Comparison of ENCODE assay signal across 1 cellular context in the genomic region with DNA sequence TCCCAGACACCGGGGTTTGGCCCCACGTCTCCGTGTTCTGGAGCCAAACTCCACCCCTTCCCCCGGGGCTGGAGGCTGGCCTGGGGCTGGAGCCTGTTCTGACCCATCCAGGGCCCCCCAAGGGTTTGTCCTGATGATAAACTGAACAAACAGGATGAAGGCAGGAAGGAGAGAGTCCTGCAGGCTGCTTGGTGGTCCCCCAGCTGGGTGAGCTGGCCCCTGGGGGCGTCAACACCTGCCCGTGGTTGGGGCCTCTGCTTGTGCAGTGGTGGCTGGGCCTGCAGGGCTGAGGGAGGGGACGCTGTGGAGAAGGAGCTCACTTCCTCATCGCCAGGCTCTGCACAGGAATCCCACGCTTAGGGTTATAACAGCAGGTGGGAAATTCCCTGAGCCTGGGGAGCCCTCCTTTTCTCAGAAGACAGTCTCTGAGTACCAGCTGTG.
TF ChIP-seq lines count a peak whose summit lies in the region.

No MANE protein-coding gene starts in this region.

TF ChIP-seq in GM12878, 131 proteins besides CTCF, POLR2A, EP300 and RAD21 (continues in another document):
- no peak for TF ChIP-seq POLR2AphosphoS2 (IDR thresholded peaks at IDR 0.05; ENCODE audit: low read depth, low read length)
- TF ChIP-seq, protein P1, sequence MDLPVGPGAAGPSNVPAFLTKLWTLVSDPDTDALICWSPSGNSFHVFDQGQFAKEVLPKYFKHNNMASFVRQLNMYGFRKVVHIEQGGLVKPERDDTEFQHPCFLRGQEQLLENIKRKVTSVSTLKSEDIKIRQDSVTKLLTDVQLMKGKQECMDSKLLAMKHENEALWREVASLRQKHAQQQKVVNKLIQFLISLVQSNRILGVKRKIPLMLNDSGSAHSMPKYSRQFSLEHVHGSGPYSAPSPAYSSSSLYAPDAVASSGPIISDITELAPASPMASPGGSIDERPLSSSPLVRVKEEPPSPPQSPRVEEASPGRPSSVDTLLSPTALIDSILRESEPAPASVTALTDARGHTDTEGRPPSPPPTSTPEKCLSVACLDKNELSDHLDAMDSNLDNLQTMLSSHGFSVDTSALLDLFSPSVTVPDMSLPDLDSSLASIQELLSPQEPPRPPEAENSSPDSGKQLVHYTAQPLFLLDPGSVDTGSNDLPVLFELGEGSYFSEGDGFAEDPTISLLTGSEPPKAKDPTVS (IDR thresholded peaks at IDR 0.05; ENCODE audit: low read depth, low read length), result no peak
- no peak for TF ChIP-seq NFYA (IDR thresholded peaks at IDR 0.05; ENCODE audit: borderline replicate concordance, low read depth, low read length)
- TF ChIP-seq, protein P2, sequence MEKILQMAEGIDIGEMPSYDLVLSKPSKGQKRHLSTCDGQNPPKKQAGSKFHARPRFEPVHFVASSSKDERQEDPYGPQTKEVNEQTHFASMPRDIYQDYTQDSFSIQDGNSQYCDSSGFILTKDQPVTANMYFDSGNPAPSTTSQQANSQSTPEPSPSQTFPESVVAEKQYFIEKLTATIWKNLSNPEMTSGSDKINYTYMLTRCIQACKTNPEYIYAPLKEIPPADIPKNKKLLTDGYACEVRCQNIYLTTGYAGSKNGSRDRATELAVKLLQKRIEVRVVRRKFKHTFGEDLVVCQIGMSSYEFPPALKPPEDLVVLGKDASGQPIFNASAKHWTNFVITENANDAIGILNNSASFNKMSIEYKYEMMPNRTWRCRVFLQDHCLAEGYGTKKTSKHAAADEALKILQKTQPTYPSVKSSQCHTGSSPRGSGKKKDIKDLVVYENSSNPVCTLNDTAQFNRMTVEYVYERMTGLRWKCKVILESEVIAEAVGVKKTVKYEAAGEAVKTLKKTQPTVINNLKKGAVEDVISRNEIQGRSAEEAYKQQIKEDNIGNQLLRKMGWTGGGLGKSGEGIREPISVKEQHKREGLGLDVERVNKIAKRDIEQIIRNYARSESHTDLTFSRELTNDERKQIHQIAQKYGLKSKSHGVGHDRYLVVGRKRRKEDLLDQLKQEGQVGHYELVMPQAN (conservative IDR thresholded peaks at IDR 0.05), result peak; percentile 46
- TF ChIP-seq, protein P3, sequence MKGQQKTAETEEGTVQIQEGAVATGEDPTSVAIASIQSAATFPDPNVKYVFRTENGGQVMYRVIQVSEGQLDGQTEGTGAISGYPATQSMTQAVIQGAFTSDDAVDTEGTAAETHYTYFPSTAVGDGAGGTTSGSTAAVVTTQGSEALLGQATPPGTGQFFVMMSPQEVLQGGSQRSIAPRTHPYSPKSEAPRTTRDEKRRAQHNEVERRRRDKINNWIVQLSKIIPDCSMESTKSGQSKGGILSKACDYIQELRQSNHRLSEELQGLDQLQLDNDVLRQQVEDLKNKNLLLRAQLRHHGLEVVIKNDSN (IDR thresholded peaks at IDR 0.05; ENCODE audit: borderline replicate concordance, extremely low read length, insufficient read depth, low read depth, low read length), result no peak
- peak; percentile 19; the same call in 1 of the 2 replicates for TF ChIP-seq BACH1 (IDR thresholded peaks at IDR 0.05; ENCODE audit: borderline replicate concordance)
- TF ChIP-seq LARP7 (IDR thresholded peaks at IDR 0.05), result peak; percentile 71
- TF ChIP-seq, protein P4, sequence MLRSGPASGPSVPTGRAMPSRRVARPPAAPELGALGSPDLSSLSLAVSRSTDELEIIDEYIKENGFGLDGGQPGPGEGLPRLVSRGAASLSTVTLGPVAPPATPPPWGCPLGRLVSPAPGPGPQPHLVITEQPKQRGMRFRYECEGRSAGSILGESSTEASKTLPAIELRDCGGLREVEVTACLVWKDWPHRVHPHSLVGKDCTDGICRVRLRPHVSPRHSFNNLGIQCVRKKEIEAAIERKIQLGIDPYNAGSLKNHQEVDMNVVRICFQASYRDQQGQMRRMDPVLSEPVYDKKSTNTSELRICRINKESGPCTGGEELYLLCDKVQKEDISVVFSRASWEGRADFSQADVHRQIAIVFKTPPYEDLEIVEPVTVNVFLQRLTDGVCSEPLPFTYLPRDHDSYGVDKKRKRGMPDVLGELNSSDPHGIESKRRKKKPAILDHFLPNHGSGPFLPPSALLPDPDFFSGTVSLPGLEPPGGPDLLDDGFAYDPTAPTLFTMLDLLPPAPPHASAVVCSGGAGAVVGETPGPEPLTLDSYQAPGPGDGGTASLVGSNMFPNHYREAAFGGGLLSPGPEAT (IDR thresholded peaks at IDR 0.05; ENCODE audit: low read depth), result no peak; the same call in 1 of the 2 replicates
- TF ChIP-seq DPF2 (IDR thresholded peaks at IDR 0.05), result peak; percentile 56
- no peak for TF ChIP-seq HCFC1 (IDR thresholded peaks at IDR 0.05; ENCODE audit: low read length)
- no peak for TF ChIP-seq CBX3 (IDR thresholded peaks at IDR 0.05; ENCODE audit: borderline replicate concordance, low read depth)
- no peak for TF ChIP-seq STAT1 (conservative IDR thresholded peaks at IDR 0.05)
- no peak for TF ChIP-seq SUZ12 (IDR thresholded peaks at IDR 0.05; ENCODE audit: unreplicated experiment)
- TF ChIP-seq MEF2B (IDR thresholded peaks at IDR 0.05; ENCODE audit: partially characterized antibody, poor library complexity, severe bottlenecking), result peak; percentile 52
- no peak for TF ChIP-seq SMAD5 (IDR thresholded peaks at IDR 0.05; ENCODE audit: low read depth)
- TF ChIP-seq, protein P5, sequence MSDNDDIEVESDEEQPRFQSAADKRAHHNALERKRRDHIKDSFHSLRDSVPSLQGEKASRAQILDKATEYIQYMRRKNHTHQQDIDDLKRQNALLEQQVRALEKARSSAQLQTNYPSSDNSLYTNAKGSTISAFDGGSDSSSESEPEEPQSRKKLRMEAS (IDR thresholded peaks at IDR 0.05; ENCODE audit: low read depth, low read length), result no peak; the same call in 1 of the 2 replicates
- TF ChIP-seq, protein P6, sequence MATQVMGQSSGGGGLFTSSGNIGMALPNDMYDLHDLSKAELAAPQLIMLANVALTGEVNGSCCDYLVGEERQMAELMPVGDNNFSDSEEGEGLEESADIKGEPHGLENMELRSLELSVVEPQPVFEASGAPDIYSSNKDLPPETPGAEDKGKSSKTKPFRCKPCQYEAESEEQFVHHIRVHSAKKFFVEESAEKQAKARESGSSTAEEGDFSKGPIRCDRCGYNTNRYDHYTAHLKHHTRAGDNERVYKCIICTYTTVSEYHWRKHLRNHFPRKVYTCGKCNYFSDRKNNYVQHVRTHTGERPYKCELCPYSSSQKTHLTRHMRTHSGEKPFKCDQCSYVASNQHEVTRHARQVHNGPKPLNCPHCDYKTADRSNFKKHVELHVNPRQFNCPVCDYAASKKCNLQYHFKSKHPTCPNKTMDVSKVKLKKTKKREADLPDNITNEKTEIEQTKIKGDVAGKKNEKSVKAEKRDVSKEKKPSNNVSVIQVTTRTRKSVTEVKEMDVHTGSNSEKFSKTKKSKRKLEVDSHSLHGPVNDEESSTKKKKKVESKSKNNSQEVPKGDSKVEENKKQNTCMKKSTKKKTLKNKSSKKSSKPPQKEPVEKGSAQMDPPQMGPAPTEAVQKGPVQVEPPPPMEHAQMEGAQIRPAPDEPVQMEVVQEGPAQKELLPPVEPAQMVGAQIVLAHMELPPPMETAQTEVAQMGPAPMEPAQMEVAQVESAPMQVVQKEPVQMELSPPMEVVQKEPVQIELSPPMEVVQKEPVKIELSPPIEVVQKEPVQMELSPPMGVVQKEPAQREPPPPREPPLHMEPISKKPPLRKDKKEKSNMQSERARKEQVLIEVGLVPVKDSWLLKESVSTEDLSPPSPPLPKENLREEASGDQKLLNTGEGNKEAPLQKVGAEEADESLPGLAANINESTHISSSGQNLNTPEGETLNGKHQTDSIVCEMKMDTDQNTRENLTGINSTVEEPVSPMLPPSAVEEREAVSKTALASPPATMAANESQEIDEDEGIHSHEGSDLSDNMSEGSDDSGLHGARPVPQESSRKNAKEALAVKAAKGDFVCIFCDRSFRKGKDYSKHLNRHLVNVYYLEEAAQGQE (IDR thresholded peaks at IDR 0.05; ENCODE audit: low read depth, low read length), result no peak
- no peak for TF ChIP-seq CREB1 (IDR thresholded peaks at IDR 0.05; ENCODE audit: low read depth)
- no peak for TF ChIP-seq BCL11A (IDR thresholded peaks at IDR 0.05; ENCODE audit: low read depth, low read length)
- TF ChIP-seq STAT3 (IDR thresholded peaks at IDR 0.05; ENCODE audit: low read depth, low read length), result no peak
- no peak for TF ChIP-seq TAF1 (IDR thresholded peaks at IDR 0.05; ENCODE audit: borderline replicate concordance, low read depth, low read length)
- TF ChIP-seq ESRRA (IDR thresholded peaks at IDR 0.05; ENCODE audit: low read length), result no peak
- no peak for TF ChIP-seq JUNB (IDR thresholded peaks at IDR 0.05)
- peak; percentile 38 to 70; a peak in 3 of 4 replicates for TF ChIP-seq BHLHE40 (IDR thresholded peaks at IDR 0.05; ENCODE audit: borderline replicate concordance in 1 of 2, low read depth in 2 of 2, low read length in 1 of 2)
- TF ChIP-seq KLF5 (IDR thresholded peaks at IDR 0.05; ENCODE audit: partially characterized antibody), result no peak
- TF ChIP-seq RB1 (IDR thresholded peaks at IDR 0.05; ENCODE audit: borderline replicate concordance), result 0 out of 2 replicates have a peak, but pooled peaks have one; percentile 32
- TF ChIP-seq, protein P7, sequence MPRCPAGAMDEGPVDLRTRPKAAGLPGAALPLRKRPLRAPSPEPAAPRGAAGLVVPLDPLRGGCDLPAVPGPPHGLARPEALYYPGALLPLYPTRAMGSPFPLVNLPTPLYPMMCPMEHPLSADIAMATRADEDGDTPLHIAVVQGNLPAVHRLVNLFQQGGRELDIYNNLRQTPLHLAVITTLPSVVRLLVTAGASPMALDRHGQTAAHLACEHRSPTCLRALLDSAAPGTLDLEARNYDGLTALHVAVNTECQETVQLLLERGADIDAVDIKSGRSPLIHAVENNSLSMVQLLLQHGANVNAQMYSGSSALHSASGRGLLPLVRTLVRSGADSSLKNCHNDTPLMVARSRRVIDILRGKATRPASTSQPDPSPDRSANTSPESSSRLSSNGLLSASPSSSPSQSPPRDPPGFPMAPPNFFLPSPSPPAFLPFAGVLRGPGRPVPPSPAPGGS (IDR thresholded peaks at IDR 0.05; ENCODE audit: borderline replicate concordance, insufficient read depth, low read depth, low read length, poor library complexity, severe bottlenecking), result no peak
- TF ChIP-seq RUNX3 (IDR thresholded peaks at IDR 0.05; ENCODE audit: low read length), result no peak
- TF ChIP-seq, protein P8, sequence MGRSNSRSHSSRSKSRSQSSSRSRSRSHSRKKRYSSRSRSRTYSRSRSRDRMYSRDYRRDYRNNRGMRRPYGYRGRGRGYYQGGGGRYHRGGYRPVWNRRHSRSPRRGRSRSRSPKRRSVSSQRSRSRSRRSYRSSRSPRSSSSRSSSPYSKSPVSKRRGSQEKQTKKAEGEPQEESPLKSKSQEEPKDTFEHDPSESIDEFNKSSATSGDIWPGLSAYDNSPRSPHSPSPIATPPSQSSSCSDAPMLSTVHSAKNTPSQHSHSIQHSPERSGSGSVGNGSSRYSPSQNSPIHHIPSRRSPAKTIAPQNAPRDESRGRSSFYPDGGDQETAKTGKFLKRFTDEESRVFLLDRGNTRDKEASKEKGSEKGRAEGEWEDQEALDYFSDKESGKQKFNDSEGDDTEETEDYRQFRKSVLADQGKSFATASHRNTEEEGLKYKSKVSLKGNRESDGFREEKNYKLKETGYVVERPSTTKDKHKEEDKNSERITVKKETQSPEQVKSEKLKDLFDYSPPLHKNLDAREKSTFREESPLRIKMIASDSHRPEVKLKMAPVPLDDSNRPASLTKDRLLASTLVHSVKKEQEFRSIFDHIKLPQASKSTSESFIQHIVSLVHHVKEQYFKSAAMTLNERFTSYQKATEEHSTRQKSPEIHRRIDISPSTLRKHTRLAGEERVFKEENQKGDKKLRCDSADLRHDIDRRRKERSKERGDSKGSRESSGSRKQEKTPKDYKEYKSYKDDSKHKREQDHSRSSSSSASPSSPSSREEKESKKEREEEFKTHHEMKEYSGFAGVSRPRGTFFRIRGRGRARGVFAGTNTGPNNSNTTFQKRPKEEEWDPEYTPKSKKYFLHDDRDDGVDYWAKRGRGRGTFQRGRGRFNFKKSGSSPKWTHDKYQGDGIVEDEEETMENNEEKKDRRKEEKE (IDR thresholded peaks at IDR 0.05), result no peak
- TF ChIP-seq, protein P9, sequence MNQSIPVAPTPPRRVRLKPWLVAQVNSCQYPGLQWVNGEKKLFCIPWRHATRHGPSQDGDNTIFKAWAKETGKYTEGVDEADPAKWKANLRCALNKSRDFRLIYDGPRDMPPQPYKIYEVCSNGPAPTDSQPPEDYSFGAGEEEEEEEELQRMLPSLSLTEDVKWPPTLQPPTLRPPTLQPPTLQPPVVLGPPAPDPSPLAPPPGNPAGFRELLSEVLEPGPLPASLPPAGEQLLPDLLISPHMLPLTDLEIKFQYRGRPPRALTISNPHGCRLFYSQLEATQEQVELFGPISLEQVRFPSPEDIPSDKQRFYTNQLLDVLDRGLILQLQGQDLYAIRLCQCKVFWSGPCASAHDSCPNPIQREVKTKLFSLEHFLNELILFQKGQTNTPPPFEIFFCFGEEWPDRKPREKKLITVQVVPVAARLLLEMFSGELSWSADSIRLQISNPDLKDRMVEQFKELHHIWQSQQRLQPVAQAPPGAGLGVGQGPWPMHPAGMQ (IDR thresholded peaks at IDR 0.05; ENCODE audit: borderline replicate concordance), result no peak
- TF ChIP-seq FOXM1 (IDR thresholded peaks at IDR 0.05; ENCODE audit: low read depth, low read length), result no peak
- no peak for TF ChIP-seq ZBED1 (IDR thresholded peaks at IDR 0.05; ENCODE audit: borderline replicate concordance)
- TF ChIP-seq SREBF1 (IDR thresholded peaks at IDR 0.05; ENCODE audit: low read length), result no peak
- no peak for TF ChIP-seq ZZZ3 (IDR thresholded peaks at IDR 0.05; ENCODE audit: control insufficient read depth, insufficient read length, low read depth)
- TF ChIP-seq RBBP5 (conservative IDR thresholded peaks at IDR 0.05), result no peak
- TF ChIP-seq NR2F1 (conservative IDR thresholded peaks at IDR 0.05), result 0 out of 2 replicates have a peak, but pooled peaks have one; percentile 12
- TF ChIP-seq, protein P10, sequence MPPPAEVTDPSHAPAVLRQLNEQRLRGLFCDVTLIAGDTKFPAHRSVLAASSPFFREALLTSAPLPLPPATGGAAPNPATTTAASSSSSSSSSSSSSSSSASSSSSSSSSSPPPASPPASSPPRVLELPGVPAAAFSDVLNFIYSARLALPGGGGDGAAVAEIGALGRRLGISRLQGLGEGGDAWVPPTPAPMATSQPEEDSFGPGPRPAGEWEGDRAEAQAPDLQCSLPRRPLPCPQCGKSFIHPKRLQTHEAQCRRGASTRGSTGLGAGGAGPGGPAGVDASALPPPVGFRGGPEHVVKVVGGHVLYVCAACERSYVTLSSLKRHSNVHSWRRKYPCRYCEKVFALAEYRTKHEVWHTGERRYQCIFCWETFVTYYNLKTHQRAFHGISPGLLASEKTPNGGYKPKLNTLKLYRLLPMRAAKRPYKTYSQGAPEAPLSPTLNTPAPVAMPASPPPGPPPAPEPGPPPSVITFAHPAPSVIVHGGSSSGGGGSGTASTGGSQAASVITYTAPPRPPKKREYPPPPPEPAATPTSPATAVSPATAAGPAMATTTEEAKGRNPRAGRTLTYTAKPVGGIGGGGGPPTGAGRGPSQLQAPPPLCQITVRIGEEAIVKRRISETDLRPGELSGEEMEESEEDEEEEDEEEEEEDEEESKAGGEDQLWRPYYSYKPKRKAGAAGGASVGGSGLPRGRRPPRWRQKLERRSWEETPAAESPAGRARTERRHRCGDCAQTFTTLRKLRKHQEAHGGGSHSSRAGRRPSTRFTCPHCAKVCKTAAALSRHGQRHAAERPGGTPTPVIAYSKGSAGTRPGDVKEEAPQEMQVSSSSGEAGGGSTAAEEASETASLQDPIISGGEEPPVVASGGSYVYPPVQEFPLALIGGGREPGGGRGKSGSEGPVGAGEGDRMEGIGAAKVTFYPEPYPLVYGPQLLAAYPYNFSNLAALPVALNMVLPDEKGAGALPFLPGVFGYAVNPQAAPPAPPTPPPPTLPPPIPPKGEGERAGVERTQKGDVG (CRISPR knock-in tag; IDR thresholded peaks at IDR 0.05), result no peak
